ENCODE assay signal across 8 cellular contexts in genomic region chr10:117168135-117168674, GRCh38. TPM values are rescaled to one million over a fixed set of nuclear protein-coding genes. Genes with fewer than 3 reads are reported as not detected.
A peak's percentile ranks its signal among the peaks of the same experiment; 100 is the strongest.
DNase-seq lines count a peak whose midpoint lies in the region; ATAC-seq and TF ChIP-seq lines count a peak whose summit lies in the region.

No MANE protein-coding gene starts in this region.

- in situ Hi-C loops in GM13977 (cut with MboI; ENCODE audit: low pct_unique_long_range_greater_than_20kb, low sequenced_read_pairs, unreplicated experiment), result loop anchor here (25.0 kb wide), 2 partner anchors 369 to 481 kb away; partner anchors contain the start of gene EMX2

- peak; percentile 91 for DNase-seq in GM13977 (ENCODE audit: low spot score)
- DNase-seq in HCEC 1CT, result peak; percentile 34
- peak; percentile 56 for DNase-seq in MG63
- peak; percentile 44 to 51 for DNase-seq in activated CD4-positive, alpha-beta T cell treated with anti-CD3 and anti-CD28 coated beads for 24 hours (ENCODE audit: low read depth in 2 of 2)
- no peak for DNase-seq in chondrocyte (ENCODE audit: low spot score)
- DNase-seq in left lobe of liver (ENCODE audit: low spot score), result peak; percentile 65
- peak; percentile 53 to 73 for DNase-seq in stimulated activated CD4-positive, alpha-beta T cell treated with anti-CD3 and anti-CD28 coated beads, Interleukin-4, amount 100 ng/mL, for 4 hours
- no peak for DNase-seq in NCI-H524 treated with DMSO at 0.1 percent for 48 hours (lab: John Stamatoyannopoulos, UW)

- H3K9me3 Mint-ChIP-seq in chondrocyte (ENCODE audit: low read depth), result no peaks in the 10 kb centered on the region

- H3K36me3 Mint-ChIP-seq in chondrocyte (ENCODE audit: low read depth), result no peaks in the 10 kb centered on the region

- H3K27me3 Mint-ChIP-seq in chondrocyte (ENCODE audit: low read depth), result peaks cover 80% of the 10 kb centered on the region

- ATAC-seq in left lobe of liver, result peak; percentile 92

- no peaks in the 10 kb centered on the region for H3K36me3 ChIP-seq in MG63

- H3K9me3 ChIP-seq in MG63, result no peaks in the 10 kb centered on the region

- H3K4me3 Mint-ChIP-seq in chondrocyte (ENCODE audit: unreplicated experiment), result peak overlapping the region; percentile 52

- no peak overlapping the region for H3K27ac Mint-ChIP-seq in chondrocyte (ENCODE audit: unreplicated experiment)

- peaks cover 22% of the 10 kb centered on the region for H3K27me3 ChIP-seq in MG63

- peak overlapping the region; percentile 28 for H3K4me3 ChIP-seq in MG63

- peaks cover 15% of the 10 kb centered on the region for H3K4me1 Mint-ChIP-seq in chondrocyte (ENCODE audit: low read depth)

- TF ChIP-seq CTCF in GM13977 (IDR thresholded peaks at IDR 0.05; ENCODE audit: extremely low read depth, insufficient read depth, missing control alignments) (peak; percentile 85), chondrocyte (IDR thresholded peaks at IDR 0.05) (peak; percentile 97)

RNA-seq across cellular contexts. Expression of gene KCNK18, which starts 29.1 kb away (rescaled TPM):
- total RNA-seq in MG63 (2014; rRNA removed; shearing (Covaris generic); ENCODE audit: low replicate concordance), result not detected in 2 replicates
- not detected in 3 replicates for total RNA-seq in chondrocyte
- total RNA-seq in left lobe of liver, result not detected

RNA-seq across cellular contexts. Expression of gene VAX1, which starts 30.1 kb away (rescaled TPM):
- not detected in 2 replicates for total RNA-seq in MG63 (2014; rRNA removed; shearing (Covaris generic); ENCODE audit: low replicate concordance)
- total RNA-seq in chondrocyte, result 5.2 TPM in 1 of 3 replicates, not detected in the others
- total RNA-seq in left lobe of liver, result not detected

Comparison
In these comparisons a context has a peak if more than half of its experiments do, and no peak if none do; other contexts are left out.
1. DNase-seq: peak in GM13977 (single experiment), HCEC 1CT (single experiment), MG63 (single experiment), activated CD4-positive, alpha-beta T cell treated with anti-CD3 and anti-CD28 coated beads for 24 hours (2 of 2), left lobe of liver (single experiment) and stimulated activated CD4-positive, alpha-beta T cell treated with anti-CD3 and anti-CD28 coated beads, Interleukin-4, amount 100 ng/mL, for 4 hours (2 of 2); none in chondrocyte (single experiment) and NCI-H524 treated with DMSO at 0.1 percent for 48 hours (single experiment).